In genomic region chr7:23529262-23529859, GRCh38 we compare ENCODE assay signal across 10 cellular contexts. TPM values are rescaled to one million over a fixed set of nuclear protein-coding genes. Genes with fewer than 3 reads are reported as not detected.
A peak's percentile ranks its signal among the peaks of the same experiment; 100 is the strongest.
DNase-seq lines count a peak whose midpoint lies in the region; ATAC-seq, FAIRE-seq and TF ChIP-seq lines count a peak whose summit lies in the region.
"Had no signal": no experiment of that assay in that cellular context is flagged by ENCODE, and none has a peak within 500 bp of the region (broad histone marks: within the 10 kb centered on the region; RNA-seq: fewer than 3 reads in every experiment).

No MANE protein-coding gene starts in this region.

- H3K79me2 ChIP-seq in HCT116 (ENCODE audit: insufficient read depth, low read length) = peaks cover 74% of the 10 kb centered on the region

- RAD21 ChIA-PET in HCT116 (lab: Charles Lee; ENCODE audit: low non-redundant PET in 1 of 2, low total read pairs in 2 of 2, uncharacterized antibody in 2 of 2, unreplicated experiment in 2 of 2) = no interaction called here

- no TSS peak for BruUV-seq in HCT116 (replicated peaks; lab: Mats Ljungman, UMichigan)

- peak overlapping the region; percentile 9 for H3K4me3 ChIP-seq in AG09309 (ENCODE audit: control insufficient read depth, low read depth, low read length)
- H3K4me3 ChIP-seq in HCT116 (replicated peaks in 1 of 2; ENCODE audit: low read depth in 1 of 2, low read length in 2 of 2) = no peak overlapping the region
- H3K4me3 ChIP-seq in astrocyte of the cerebellum (ENCODE audit: low read depth, low read length) = peak overlapping the region; percentile 99
- peak overlapping the region in 1 of 2 donors; percentile 93 for H3K4me3 ChIP-seq in tibial artery

- no peak for TF ChIP-seq CTCF in AG09309 (IDR thresholded peaks at IDR 0.05; ENCODE audit: control insufficient read depth, insufficient read depth, low read depth, low read length, missing control alignments)
- no peak for TF ChIP-seq CTCF in HCT116 (IDR thresholded peaks at IDR 0.05 in 2 of 3, conservative IDR thresholded peaks at IDR 0.05 in 1 of 3; ENCODE audit: borderline replicate concordance in 1 of 3, insufficient read depth in 1 of 3, low read depth in 2 of 3, low read length in 2 of 3)
- no peak for TF ChIP-seq CTCF in astrocyte of the cerebellum (IDR thresholded peaks at IDR 0.05; ENCODE audit: low read depth, low read length, missing control alignments)
- no peak for TF ChIP-seq CTCF in tibial artery (IDR thresholded peaks at IDR 0.05)
- TF ChIP-seq CTCF in D721Med (IDR thresholded peaks at IDR 0.05; ENCODE audit: insufficient read depth, missing control alignments) = no peak

- H4K20me1 ChIP-seq in HCT116 (ENCODE audit: insufficient read depth) = peaks cover 59% of the 10 kb centered on the region; the same call in 1 of the 2 replicates

- peak overlapping the region; percentile 92; the same call in 1 of the 2 replicates for H3K4me2 ChIP-seq in HCT116 (ENCODE audit: low read length)

- H3K4me3 Mint-ChIP-seq in memory B cell = peak overlapping the region; percentile 55

- ATAC-seq in HCT116 (no peak), memory B cell (ENCODE audit: low read depth) (no peak)

- H3K27ac ChIP-seq in HCT116 (ENCODE audit: low read depth, low read length) (no peak overlapping the region), tibial artery (no peak overlapping the region)

- TF ChIP-seq POLR2A in HCT116 (IDR thresholded peaks at IDR 0.05; ENCODE audit: borderline replicate concordance, extremely low read depth, insufficient read depth, insufficient read length) = no peak

- POLR2A ChIA-PET in HCT116 (lab: Charles Lee) = no interaction called here

- no peaks in the 10 kb centered on the region for H3K9me3 Mint-ChIP-seq in memory B cell

- H3K36me3 Mint-ChIP-seq in memory B cell = peaks cover 3% of the 10 kb centered on the region

- CTCF ChIA-PET in HCT116 (lab: Charles Lee) = interaction anchor here (1.2 kb wide), 1 partner anchor 17 kb away, joined by 3 read pairs; no protein-coding TSS in a partner anchor

- H3K9ac ChIP-seq in HCT116 (ENCODE audit: low read length) = no peak overlapping the region

- peaks cover 12 to 29% of the 10 kb centered on the region in 2 experiments for H3K4me1 ChIP-seq in HCT116 (ENCODE audit: control insufficient read depth in 1 of 2, insufficient read depth in 2 of 2, low read length in 2 of 2)
- H3K4me1 ChIP-seq in tibial artery = peaks cover 0 to 61% (median 33%) of the 10 kb centered on the region in 4 donors

- H3K27me3 ChIP-seq in HCT116 (ENCODE audit: insufficient read depth, low read length) (no peaks in the 10 kb centered on the region), tibial artery (no peaks in the 10 kb centered on the region)
- H3K27me3 ChIP-seq: SJSA1 had no signal

- H3K27me3 Mint-ChIP-seq in memory B cell = no peaks in the 10 kb centered on the region

- intact Hi-C loops in HCT116 (cut with micrococcal nuclease) = no loop called here
- intact Hi-C loops in tibial artery (cut with DNase I; ENCODE audit: low total_unique reads) = no loop called here

- TF ChIP-seq RAD21 in HCT116 (IDR thresholded peaks at IDR 0.05; ENCODE audit: low read depth) = no peak

- H3K36me3 ChIP-seq in HCT116 (ENCODE audit: control insufficient read depth in 1 of 2, insufficient read depth in 2 of 2, low read length in 2 of 2) (peaks cover 0 to 3% of the 10 kb centered on the region in 2 experiments; a peak in 1 of 4 replicates), tibial artery (no peaks in the 10 kb centered on the region)

- peak overlapping the region; percentile 99 for H3K27ac Mint-ChIP-seq in memory B cell

- H3K9me3 ChIP-seq in HCT116 (ENCODE audit: control insufficient read depth in 1 of 2, insufficient read depth in 1 of 2, low read depth in 1 of 2, low read length in 2 of 2) = no peaks in the 10 kb centered on the region
- no peaks in the 10 kb centered on the region for H3K9me3 ChIP-seq in tibial artery
- H3K9me3 ChIP-seq: SJSA1 had no signal

- no peak overlapping the region for H2AFZ ChIP-seq in HCT116 (ENCODE audit: low read depth, low read length, poor library complexity, severe bottlenecking)

- no peaks in the 10 kb centered on the region for H3K9me2 ChIP-seq in HCT116 (ENCODE audit: insufficient read depth)

- peaks cover 26% of the 10 kb centered on the region for H3K4me1 Mint-ChIP-seq in memory B cell

- no peak for FAIRE-seq in D721Med (lab: Jason Lieb, UNC)

- in situ Hi-C loops in astrocyte of the cerebellum (cut with HindIII; ENCODE audit: low sequenced_read_pairs) = no loop called here

- DNase-seq in AG09309 (ENCODE audit: low read depth) (no peak), HCT116 (ENCODE audit: low read depth, low spot score) (no peak), astrocyte of the cerebellum (ENCODE audit: low read depth) (no peak), memory B cell (ENCODE audit: low spot score in 2 of 2) (no peak), OCI-M1 (lab: John Stamatoyannopoulos, UW) (no peak), tibial artery (no peak), cortex of kidney (lab: John Stamatoyannopoulos, UW) (no peak), D721Med (ENCODE audit: insufficient read length, low spot score) (no peak)
- DNase-seq: central memory CD4-positive, alpha-beta T cell had no signal

TF ChIP-seq in HCT116, 20 proteins besides CTCF, POLR2A, EP300 and RAD21:
- TF ChIP-seq CEBPB (IDR thresholded peaks at IDR 0.05; ENCODE audit: low read depth) = no peak
- TF ChIP-seq EGR1 (IDR thresholded peaks at IDR 0.05; ENCODE audit: low read depth) = no peak
- no peak for TF ChIP-seq ZNF274 (IDR thresholded peaks at IDR 0.05; ENCODE audit: low read depth, low read length)

RNA-seq across cellular contexts. Expression of gene TRA2A, which starts 2.4 kb away (rescaled TPM):
- total RNA-seq in HCT116 (2021; ENCODE audit: unreplicated experiment) = 122 TPM
- 54.6 and 76.3 TPM in 2 replicates for polyA plus RNA-seq in HCT116 (2012)

RNA-seq across cellular contexts. Expression of gene IGF2BP3, which starts 59.1 kb away (rescaled TPM):
- 79.1 TPM for total RNA-seq in HCT116 (2021; ENCODE audit: unreplicated experiment)
- polyA plus RNA-seq in HCT116 (2012) = 21.3 and 43.7 TPM in 2 replicates

Comparison
In these comparisons a context has a peak if more than half of its experiments do, and no peak if none do; other contexts are left out.
1. H3K4me3 ChIP-seq: peak in AG09309 (single experiment) and astrocyte of the cerebellum (single experiment); none in HCT116 (0 of 2).